Comparison of ENCODE assay signal across 1 cellular context in the genomic region with DNA sequence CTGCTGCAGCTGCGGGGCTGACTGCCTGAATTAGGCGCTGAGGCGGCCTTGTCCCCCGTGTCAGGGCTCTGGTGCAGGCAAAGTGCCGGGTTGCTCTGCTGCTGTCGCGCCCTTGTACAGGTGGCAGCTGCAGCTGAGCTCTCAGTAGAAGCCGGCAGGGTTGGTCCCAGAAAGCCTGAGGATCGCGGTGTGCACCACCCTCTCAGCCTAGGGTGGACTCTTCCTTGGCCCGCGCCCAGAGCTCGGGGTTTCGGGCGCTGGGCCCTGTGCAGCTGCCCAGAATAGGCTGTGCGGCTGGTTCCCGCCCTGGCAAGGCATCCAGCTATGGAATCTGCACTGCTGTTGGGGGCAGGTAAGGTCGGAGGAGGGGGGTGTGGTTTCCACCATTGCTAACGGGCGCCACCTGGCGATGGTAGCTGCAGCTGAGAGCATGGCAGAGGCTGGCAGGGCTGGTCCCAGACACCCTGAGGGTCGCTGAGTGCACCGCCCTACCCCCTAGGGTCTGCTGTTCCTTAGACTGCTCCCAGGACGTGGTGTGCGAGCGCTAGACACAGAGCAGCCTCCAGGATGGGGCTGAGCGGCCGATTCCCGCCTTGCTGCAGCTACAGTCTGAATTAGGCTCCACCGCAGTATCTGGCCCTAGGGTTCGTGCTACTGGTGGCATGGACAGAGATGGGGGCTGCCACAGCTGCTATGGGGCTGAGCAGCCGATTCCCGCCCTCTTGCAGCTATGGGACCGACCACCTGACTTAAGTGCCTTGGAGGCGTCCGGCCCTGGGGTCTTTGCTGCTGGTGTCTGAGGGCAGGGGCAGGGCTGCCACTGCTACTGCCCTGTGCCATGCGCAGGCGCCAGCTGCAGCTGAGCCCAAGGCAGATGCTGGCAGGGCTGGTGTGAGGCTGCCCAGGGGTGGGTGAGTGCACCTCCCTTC.
A peak's percentile ranks its signal among the peaks of the same experiment; 100 is the strongest.
TF ChIP-seq lines count a peak whose summit lies in the region.

No MANE protein-coding gene starts in this region.

TF ChIP-seq in HepG2, 621 proteins besides CTCF, POLR2A, EP300 and RAD21 (continued from another document and continues in another):
- TF ChIP-seq, protein P1, sequence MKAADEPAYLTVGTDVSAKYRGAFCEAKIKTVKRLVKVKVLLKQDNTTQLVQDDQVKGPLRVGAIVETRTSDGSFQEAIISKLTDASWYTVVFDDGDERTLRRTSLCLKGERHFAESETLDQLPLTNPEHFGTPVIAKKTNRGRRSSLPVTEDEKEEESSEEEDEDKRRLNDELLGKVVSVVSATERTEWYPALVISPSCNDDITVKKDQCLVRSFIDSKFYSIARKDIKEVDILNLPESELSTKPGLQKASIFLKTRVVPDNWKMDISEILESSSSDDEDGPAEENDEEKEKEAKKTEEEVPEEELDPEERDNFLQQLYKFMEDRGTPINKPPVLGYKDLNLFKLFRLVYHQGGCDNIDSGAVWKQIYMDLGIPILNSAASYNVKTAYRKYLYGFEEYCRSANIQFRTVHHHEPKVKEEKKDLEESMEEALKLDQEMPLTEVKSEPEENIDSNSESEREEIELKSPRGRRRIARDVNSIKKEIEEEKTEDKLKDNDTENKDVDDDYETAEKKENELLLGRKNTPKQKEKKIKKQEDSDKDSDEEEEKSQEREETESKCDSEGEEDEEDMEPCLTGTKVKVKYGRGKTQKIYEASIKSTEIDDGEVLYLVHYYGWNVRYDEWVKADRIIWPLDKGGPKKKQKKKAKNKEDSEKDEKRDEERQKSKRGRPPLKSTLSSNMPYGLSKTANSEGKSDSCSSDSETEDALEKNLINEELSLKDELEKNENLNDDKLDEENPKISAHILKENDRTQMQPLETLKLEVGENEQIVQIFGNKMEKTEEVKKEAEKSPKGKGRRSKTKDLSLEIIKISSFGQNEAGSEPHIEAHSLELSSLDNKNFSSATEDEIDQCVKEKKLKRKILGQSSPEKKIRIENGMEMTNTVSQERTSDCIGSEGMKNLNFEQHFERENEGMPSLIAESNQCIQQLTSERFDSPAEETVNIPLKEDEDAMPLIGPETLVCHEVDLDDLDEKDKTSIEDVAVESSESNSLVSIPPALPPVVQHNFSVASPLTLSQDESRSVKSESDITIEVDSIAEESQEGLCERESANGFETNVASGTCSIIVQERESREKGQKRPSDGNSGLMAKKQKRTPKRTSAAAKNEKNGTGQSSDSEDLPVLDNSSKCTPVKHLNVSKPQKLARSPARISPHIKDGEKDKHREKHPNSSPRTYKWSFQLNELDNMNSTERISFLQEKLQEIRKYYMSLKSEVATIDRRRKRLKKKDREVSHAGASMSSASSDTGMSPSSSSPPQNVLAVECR (CRISPR knock-in tag; IDR thresholded peaks at IDR 0.05; ENCODE audit: borderline replicate concordance), result peak; percentile 54; the same call in 1 of the 2 replicates
- peak; percentile 39 for TF ChIP-seq YY1 (IDR thresholded peaks at IDR 0.05; ENCODE audit: insufficient read depth, insufficient replicate concordance, low read depth, low read length)
- peak; percentile 32; the same call in 1 of the 2 replicates for TF ChIP-seq ZBTB7B (CRISPR knock-in tag; IDR thresholded peaks at IDR 0.05)
- peak; percentile 39 for TF ChIP-seq SMC3 (IDR thresholded peaks at IDR 0.05; ENCODE audit: low read length)
- TF ChIP-seq ARNT2 (CRISPR knock-in tag; IDR thresholded peaks at IDR 0.05; ENCODE audit: low read depth), result 0 out of 2 replicates have a peak, but pooled peaks have one; percentile 56
- peak; percentile 67; the same call in 1 of the 2 replicates for TF ChIP-seq REPIN1 (CRISPR knock-in tag; IDR thresholded peaks at IDR 0.05; ENCODE audit: borderline replicate concordance, low read depth)
- TF ChIP-seq ZNF740 (CRISPR knock-in tag; IDR thresholded peaks at IDR 0.05), result peak; percentile 87
- peak; percentile 89; the same call in 1 of the 2 replicates for TF ChIP-seq GLI4 (CRISPR knock-in tag; IDR thresholded peaks at IDR 0.05; ENCODE audit: borderline replicate concordance)
- TF ChIP-seq ZNF7 (CRISPR knock-in tag; IDR thresholded peaks at IDR 0.05), result peak; percentile 53; the same call in 1 of the 2 replicates
- 0 out of 2 replicates have a peak, but pooled peaks have one; percentile 39 for TF ChIP-seq ATF5 (CRISPR knock-in tag; IDR thresholded peaks at IDR 0.05; ENCODE audit: low read depth)
- TF ChIP-seq BORCS8-MEF2B (CRISPR knock-in tag; IDR thresholded peaks at IDR 0.05), result 0 out of 2 replicates have a peak, but pooled peaks have one; percentile 16
- 0 out of 2 replicates have a peak, but pooled peaks have one; percentile 44 for TF ChIP-seq KLF13 (CRISPR knock-in tag; IDR thresholded peaks at IDR 0.05)
- 0 out of 2 replicates have a peak, but pooled peaks have one; percentile 22 for TF ChIP-seq ZNF546 (CRISPR knock-in tag; conservative IDR thresholded peaks at IDR 0.05)
- TF ChIP-seq HDAC2 (CRISPR knock-in tag; IDR thresholded peaks at IDR 0.05), result peak; percentile 21; the same call in 1 of the 2 replicates
- TF ChIP-seq HNRNPL (IDR thresholded peaks at IDR 0.05; ENCODE audit: low read depth, low read length), result peak; percentile 99
- TF ChIP-seq ZNF431 (CRISPR knock-in tag; IDR thresholded peaks at IDR 0.05; ENCODE audit: borderline replicate concordance, low read depth), result 0 out of 2 replicates have a peak, but pooled peaks have one; percentile 32
- TF ChIP-seq ZNF614 (CRISPR knock-in tag; IDR thresholded peaks at IDR 0.05; ENCODE audit: borderline replicate concordance), result peak; percentile 14; the same call in 1 of the 2 replicates
- 0 out of 2 replicates have a peak, but pooled peaks have one; percentile 1 for TF ChIP-seq MYPOP (CRISPR knock-in tag; IDR thresholded peaks at IDR 0.05)
- TF ChIP-seq TARDBP (CRISPR knock-in tag; IDR thresholded peaks at IDR 0.05), result peak; percentile 59; the same call in 1 of the 2 replicates
- TF ChIP-seq ESRRA (CRISPR knock-in tag; IDR thresholded peaks at IDR 0.05; ENCODE audit: low read depth), result 0 out of 2 replicates have a peak, but pooled peaks have one; percentile 10
- TF ChIP-seq MYC (CRISPR knock-in tag; IDR thresholded peaks at IDR 0.05; ENCODE audit: borderline replicate concordance), result 0 out of 2 replicates have a peak, but pooled peaks have one; percentile 11
- TF ChIP-seq, protein P2, sequence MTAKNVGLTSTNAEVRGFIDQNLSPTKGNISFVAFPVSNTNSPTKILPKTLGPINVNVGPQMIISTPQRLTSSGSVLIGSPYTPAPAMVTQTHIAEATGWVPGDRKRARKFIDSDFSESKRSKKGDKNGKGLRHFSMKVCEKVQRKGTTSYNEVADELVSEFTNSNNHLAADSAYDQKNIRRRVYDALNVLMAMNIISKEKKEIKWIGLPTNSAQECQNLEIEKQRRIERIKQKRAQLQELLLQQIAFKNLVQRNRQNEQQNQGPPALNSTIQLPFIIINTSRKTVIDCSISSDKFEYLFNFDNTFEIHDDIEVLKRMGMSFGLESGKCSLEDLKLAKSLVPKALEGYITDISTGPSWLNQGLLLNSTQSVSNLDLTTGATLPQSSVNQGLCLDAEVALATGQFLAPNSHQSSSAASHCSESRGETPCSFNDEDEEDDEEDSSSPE (CRISPR knock-in tag; IDR thresholded peaks at IDR 0.05), result peak; percentile 38
- 0 out of 2 replicates have a peak, but pooled peaks have one; percentile 36 for TF ChIP-seq GTF3A (CRISPR knock-in tag; conservative IDR thresholded peaks at IDR 0.05)
- TF ChIP-seq EEA1 (CRISPR knock-in tag; IDR thresholded peaks at IDR 0.05; ENCODE audit: borderline replicate concordance), result peak; percentile 26; the same call in 1 of the 2 replicates
- TF ChIP-seq, protein P3, sequence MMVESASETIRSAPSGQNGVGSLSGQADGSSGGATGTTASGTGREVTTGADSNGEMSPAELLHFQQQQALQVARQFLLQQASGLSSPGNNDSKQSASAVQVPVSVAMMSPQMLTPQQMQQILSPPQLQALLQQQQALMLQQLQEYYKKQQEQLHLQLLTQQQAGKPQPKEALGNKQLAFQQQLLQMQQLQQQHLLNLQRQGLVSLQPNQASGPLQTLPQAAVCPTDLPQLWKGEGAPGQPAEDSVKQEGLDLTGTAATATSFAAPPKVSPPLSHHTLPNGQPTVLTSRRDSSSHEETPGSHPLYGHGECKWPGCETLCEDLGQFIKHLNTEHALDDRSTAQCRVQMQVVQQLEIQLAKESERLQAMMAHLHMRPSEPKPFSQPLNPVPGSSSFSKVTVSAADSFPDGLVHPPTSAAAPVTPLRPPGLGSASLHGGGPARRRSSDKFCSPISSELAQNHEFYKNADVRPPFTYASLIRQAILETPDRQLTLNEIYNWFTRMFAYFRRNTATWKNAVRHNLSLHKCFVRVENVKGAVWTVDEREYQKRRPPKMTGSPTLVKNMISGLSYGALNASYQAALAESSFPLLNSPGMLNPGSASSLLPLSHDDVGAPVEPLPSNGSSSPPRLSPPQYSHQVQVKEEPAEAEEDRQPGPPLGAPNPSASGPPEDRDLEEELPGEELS (CRISPR knock-in tag; IDR thresholded peaks at IDR 0.05), result 0 out of 2 replicates have a peak, but pooled peaks have one; percentile 13
- TF ChIP-seq ZNF772 (CRISPR knock-in tag; IDR thresholded peaks at IDR 0.05), result peak; percentile 74; the same call in 1 of the 2 replicates
- TF ChIP-seq PCBP1 (IDR thresholded peaks at IDR 0.05; ENCODE audit: borderline replicate concordance, low read depth, low read length), result 0 out of 2 replicates have a peak, but pooled peaks have one; percentile 8
- TF ChIP-seq, protein P4, sequence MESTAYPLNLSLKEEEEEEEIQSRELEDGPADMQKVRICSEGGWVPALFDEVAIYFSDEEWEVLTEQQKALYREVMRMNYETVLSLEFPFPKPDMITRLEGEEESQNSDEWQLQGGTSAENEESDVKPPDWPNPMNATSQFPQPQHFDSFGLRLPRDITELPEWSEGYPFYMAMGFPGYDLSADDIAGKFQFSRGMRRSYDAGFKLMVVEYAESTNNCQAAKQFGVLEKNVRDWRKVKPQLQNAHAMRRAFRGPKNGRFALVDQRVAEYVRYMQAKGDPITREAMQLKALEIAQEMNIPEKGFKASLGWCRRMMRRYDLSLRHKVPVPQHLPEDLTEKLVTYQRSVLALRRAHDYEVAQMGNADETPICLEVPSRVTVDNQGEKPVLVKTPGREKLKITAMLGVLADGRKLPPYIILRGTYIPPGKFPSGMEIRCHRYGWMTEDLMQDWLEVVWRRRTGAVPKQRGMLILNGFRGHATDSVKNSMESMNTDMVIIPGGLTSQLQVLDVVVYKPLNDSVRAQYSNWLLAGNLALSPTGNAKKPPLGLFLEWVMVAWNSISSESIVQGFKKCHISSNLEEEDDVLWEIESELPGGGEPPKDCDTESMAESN (CRISPR knock-in tag; conservative IDR thresholded peaks at IDR 0.05), result peak; percentile 34; the same call in 1 of the 2 replicates
- TF ChIP-seq, protein P5, sequence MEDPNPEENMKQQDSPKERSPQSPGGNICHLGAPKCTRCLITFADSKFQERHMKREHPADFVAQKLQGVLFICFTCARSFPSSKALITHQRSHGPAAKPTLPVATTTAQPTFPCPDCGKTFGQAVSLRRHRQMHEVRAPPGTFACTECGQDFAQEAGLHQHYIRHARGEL (CRISPR knock-in tag; IDR thresholded peaks at IDR 0.05), result peak; percentile 77
- peak; percentile 9 for TF ChIP-seq AGO1 (IDR thresholded peaks at IDR 0.05; ENCODE audit: low read depth, low read length, poor library complexity, severe bottlenecking)
- peak; percentile 69; the same call in 1 of the 2 replicates for TF ChIP-seq ZNF350 (CRISPR knock-in tag; IDR thresholded peaks at IDR 0.05; ENCODE audit: borderline replicate concordance, low read depth)
- peak; percentile 48; the same call in 1 of the 2 replicates for TF ChIP-seq TBX2 (CRISPR knock-in tag; IDR thresholded peaks at IDR 0.05; ENCODE audit: borderline replicate concordance)
- TF ChIP-seq, protein P6, sequence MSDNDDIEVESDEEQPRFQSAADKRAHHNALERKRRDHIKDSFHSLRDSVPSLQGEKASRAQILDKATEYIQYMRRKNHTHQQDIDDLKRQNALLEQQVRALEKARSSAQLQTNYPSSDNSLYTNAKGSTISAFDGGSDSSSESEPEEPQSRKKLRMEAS (IDR thresholded peaks at IDR 0.05), result peak; percentile 42; the same call in 1 of the 2 replicates
- TF ChIP-seq GABPB1 (CRISPR knock-in tag; IDR thresholded peaks at IDR 0.05), result peak; percentile 26; the same call in 1 of the 2 replicates
- peak; percentile 34; the same call in 1 of the 2 replicates for TF ChIP-seq ZNF687 (CRISPR knock-in tag; IDR thresholded peaks at IDR 0.05)
